In the genomic region with DNA sequence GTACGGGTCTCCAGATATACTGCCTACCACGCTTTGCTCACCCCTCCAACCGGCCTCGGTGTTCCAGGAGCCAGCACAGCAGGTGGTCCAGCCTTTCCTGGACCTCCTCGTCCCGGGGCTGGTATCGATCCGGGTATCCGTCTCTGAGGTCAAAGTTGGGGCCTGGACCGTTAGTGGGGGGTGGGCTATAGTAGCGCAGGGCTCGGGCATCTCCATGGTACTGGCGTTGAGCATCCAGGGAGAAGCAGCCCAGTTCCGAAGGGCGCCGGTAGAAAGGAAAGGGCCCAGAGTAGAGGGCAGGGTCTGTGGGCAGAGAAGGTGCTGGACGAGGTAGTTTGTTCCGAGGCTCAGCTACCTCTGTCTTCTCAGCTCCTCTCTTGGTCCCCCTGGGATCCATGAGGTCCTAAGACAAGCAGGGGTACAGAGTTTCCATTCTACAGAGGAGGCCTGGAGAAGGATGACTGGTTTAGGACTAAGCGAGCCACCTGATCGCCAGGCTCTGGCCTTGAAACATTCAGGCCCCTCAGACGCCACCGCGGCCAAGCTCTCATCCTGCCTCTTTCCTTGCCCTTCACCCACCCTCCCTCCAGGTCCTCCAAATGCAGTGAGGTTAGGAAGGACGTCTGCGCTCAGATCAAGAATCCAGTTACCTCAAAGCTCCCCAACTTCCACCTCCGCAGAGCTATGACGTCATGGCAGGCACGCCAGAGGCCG, we compare ENCODE assay signal across 8 cellular contexts. TPM values are rescaled to one million over a fixed set of nuclear protein-coding genes. Genes with fewer than 3 reads are reported as not detected.
A peak's percentile ranks its signal among the peaks of the same experiment; 100 is the strongest.
DNase-seq lines count a peak whose midpoint lies in the region; ATAC-seq and TF ChIP-seq lines count a peak whose summit lies in the region.

No MANE protein-coding gene starts in this region.

- H3K4me2 ChIP-seq in IMR-90 (ENCODE audit: low read depth, low read length): peak overlapping the region; percentile 61

- ATAC-seq in IMR-90 (ENCODE audit: low read depth): no peak; the same call in none of the 2 replicates

- peak overlapping the region; percentile 79 for H2BK120ac ChIP-seq in IMR-90 (ENCODE audit: low read depth, low read length)

- H3K9me3 ChIP-seq in IMR-90 (ENCODE audit: control insufficient read depth, insufficient read depth, low read length) (no peaks in the 10 kb centered on the region), mesodermal cell (ENCODE audit: control insufficient read depth, low read length) (peaks cover 5% of the 10 kb centered on the region), vagina (no peaks in the 10 kb centered on the region)

- CTCF ChIA-PET in BJ (lab: Yijun Ruan, JAX): interaction anchor here (0.5 to 1.5 kb wide), 2 partner anchors 12 to 74 kb away, joined by 3 to 6 read pairs; a partner anchor contains a TSS
- CTCF ChIA-PET in IMR-90 (lab: Yijun Ruan, JAX): no interaction called here

- peak overlapping the region; percentile 97 for H4K91ac ChIP-seq in IMR-90 (ENCODE audit: insufficient read depth, low read depth, low read length)

- peak overlapping the region; percentile 13; the same call in 2 of the 3 replicates for H2BK15ac ChIP-seq in IMR-90 (ENCODE audit: low read depth, low read length)

- DNase-seq in BJ (ENCODE audit: low read depth) (no peak), IMR-90 (no peak), cardiac fibroblast (ENCODE audit: low read depth in 2 of 2) (no peak), vagina (ENCODE audit: extremely low spot score in 2 of 2) (no peak), DMS153 treated with DMSO at 0.1 percent for 48 hours (lab: John Stamatoyannopoulos, UW; ENCODE audit: unreplicated experiment) (no peak), DMS79 (lab: John Stamatoyannopoulos, UW) (no peak)
- DNase-seq in stimulated activated CD4-positive, alpha-beta T cell treated with anti-CD3 and anti-CD28 coated beads, Interleukin-1b, Interleukin-23, amount 100 ng/mL, for 48 hours: no peak

- H3K36me3 ChIP-seq in BJ (ENCODE audit: control insufficient read depth, insufficient read depth, low read length) (peaks cover 27% of the 10 kb centered on the region), IMR-90 (ENCODE audit: control insufficient read depth, insufficient read depth, low read length) (peaks cover 39% of the 10 kb centered on the region), mesodermal cell (ENCODE audit: control insufficient read depth, insufficient read depth, low read length) (peaks cover 59% of the 10 kb centered on the region), vagina (peaks cover 0 to 36% of the 10 kb centered on the region in 2 donors)

- peak overlapping the region; percentile 98 for H2AFZ ChIP-seq in IMR-90 (replicated peaks; ENCODE audit: low read length, poor library complexity)

- intact Hi-C loops in IMR-90 (cut with micrococcal nuclease): no loop called here
- intact Hi-C loops in vagina (cut with DNase I): loop anchor here (10.0 kb wide), 1 partner anchor 1003 kb away; no protein-coding TSS in a partner anchor

- BruUV-seq in IMR-90 (replicated peaks; lab: Mats Ljungman, UMichigan): TSS peak; percentile 76

- dilution Hi-C loops in IMR-90 (cut with HindIII; ENCODE audit: low sequenced_read_pairs, unreplicated experiment): no loop called here

- H3K27me3 ChIP-seq in BJ (ENCODE audit: control insufficient read depth, insufficient read depth, low read length) (no peaks in the 10 kb centered on the region), IMR-90 (ENCODE audit: control insufficient read depth, insufficient read depth, low read length) (no peaks in the 10 kb centered on the region), vagina (no peaks in the 10 kb centered on the region)

- peak overlapping the region; percentile 77 for H2BK5ac ChIP-seq in IMR-90 (ENCODE audit: low read depth, low read length, poor library complexity, severe bottlenecking)

- H2BK20ac ChIP-seq in IMR-90 (ENCODE audit: low read depth, low read length): peak overlapping the region; percentile 3; the same call in 1 of the 2 replicates

- peak overlapping the region; percentile 74 for H3K14ac ChIP-seq in IMR-90 (replicated peaks; ENCODE audit: low read depth, low read length)

- H3K27ac ChIP-seq in IMR-90 (ENCODE audit: insufficient read depth, low read length): peak overlapping the region; percentile 93
- peak overlapping the region; percentile 98 for H3K27ac ChIP-seq in mesodermal cell (ENCODE audit: low read depth, low read length, severe bottlenecking)
- H3K27ac ChIP-seq in vagina: peak overlapping the region; percentile 95

- peak overlapping the region; percentile 85 for H2AK9ac ChIP-seq in IMR-90 (replicated peaks; ENCODE audit: low read depth, low read length, poor library complexity)

- H3K9me1 ChIP-seq in IMR-90 (ENCODE audit: insufficient read depth, low read length): peaks cover 6% of the 10 kb centered on the region; the same call in 1 of the 2 replicates

- peak overlapping the region; percentile 80 for H3K23ac ChIP-seq in IMR-90 (ENCODE audit: low read depth, low read length)

- H3K4ac ChIP-seq in IMR-90 (ENCODE audit: low read depth, low read length): peak overlapping the region; percentile 93

- no peaks in the 10 kb centered on the region for H4K20me1 ChIP-seq in IMR-90 (ENCODE audit: insufficient read depth, low read length)

- TF ChIP-seq RAD21 in IMR-90 (IDR thresholded peaks at IDR 0.05; ENCODE audit: low read length): no peak

- H3K4me1 ChIP-seq in IMR-90 (ENCODE audit: control insufficient read depth, insufficient read depth, low read length): peaks cover 11% of the 10 kb centered on the region
- H3K4me1 ChIP-seq in mesodermal cell (ENCODE audit: control insufficient read depth, insufficient read depth, low read length, poor library complexity, severe bottlenecking): peaks cover 15% of the 10 kb centered on the region
- H3K4me1 ChIP-seq in vagina: peaks cover 42% of the 10 kb centered on the region

- H2AK5ac ChIP-seq in IMR-90 (ENCODE audit: low read depth, low read length): peak overlapping the region; percentile 66

- peak overlapping the region; percentile 67 for H4K5ac ChIP-seq in IMR-90 (ENCODE audit: low read depth, low read length)

- in situ Hi-C loops in IMR-90 (cut with MboI; ENCODE audit: low sequenced_read_pairs): loop anchor here (10.0 kb wide), 2 partner anchors 143 to 203 kb away; a partner anchor contains a TSS

- peak overlapping the region; percentile 83 for H3K56ac ChIP-seq in IMR-90 (ENCODE audit: extremely low read depth, insufficient read depth, low read length)

- H3K18ac ChIP-seq in IMR-90 (ENCODE audit: low read depth, low read length): peak overlapping the region; percentile 4

- peak overlapping the region; percentile 90 for H3K9ac ChIP-seq in IMR-90 (ENCODE audit: low read depth, low read length)

- TF ChIP-seq POLR2A in IMR-90 (IDR thresholded peaks at IDR 0.05; ENCODE audit: low read depth, low read length) (peak; percentile 59; the same call in 1 of the 2 replicates), vagina (IDR thresholded peaks at IDR 0.05) (no peak)

- WGBS in IMR-90 (ENCODE audit: extremely low coverage in 2 of 2, insufficient read length in 1 of 2), 2 experiments: 54% methylated on average over 12 of the region's 29 CpGs; no CpG with 5 or more reads in 1 of the 2 experiments
- 54 to 67% methylated on average over 16 to 26 of the region's 29 CpGs for WGBS in mesodermal cell (ENCODE audit: insufficient coverage in 2 of 2), 2 experiments

- TF ChIP-seq CTCF in BJ (IDR thresholded peaks at IDR 0.05; ENCODE audit: insufficient read depth, low read depth, low read length): no peak
- no peak for TF ChIP-seq CTCF in IMR-90 (conservative IDR thresholded peaks at IDR 0.05; ENCODE audit: low read depth, low read length)
- TF ChIP-seq CTCF in cardiac fibroblast (IDR thresholded peaks at IDR 0.05; ENCODE audit: low read depth, low read length): no peak
- no peak for TF ChIP-seq CTCF in vagina (IDR thresholded peaks at IDR 0.05)

- H3K4me3 ChIP-seq in BJ (ENCODE audit: low read depth, low read length) (peak overlapping the region; percentile 84), IMR-90 (ENCODE audit: insufficient read depth, low read depth, low read length) (peak overlapping the region; percentile 60), cardiac fibroblast (replicated peaks in 1 of 2; ENCODE audit: low read depth in 2 of 2, low read length in 2 of 2) (peak overlapping the region; percentile 81 to 87), mesodermal cell (ENCODE audit: extremely low read depth, insufficient read depth, low read length, poor library complexity, severe bottlenecking) (peak overlapping the region; percentile 83), vagina (peak overlapping the region; percentile 74 to 76)

- peak overlapping the region; percentile 98 to 99 for H4K8ac ChIP-seq in IMR-90 (ENCODE audit: low read depth in 2 of 2, low read length in 2 of 2)

- H3K79me1 ChIP-seq in IMR-90 (ENCODE audit: low read depth in 1 of 2, low read length in 2 of 2): peaks cover 19 to 52% of the 10 kb centered on the region in 2 experiments

- POLR2A ChIA-PET in BJ (lab: Charles Lee): no interaction called here
- POLR2A ChIA-PET in IMR-90 (lab: Charles Lee; ENCODE audit: unreplicated experiment): interaction anchor here (0.7 to 1.8 kb wide), 3 partner anchors 12 to 70 kb away, joined by 3 to 10 read pairs (median 3); a partner anchor contains a TSS

RNA-seq across cellular contexts. Expression of a gene that starts 0.5 kb away (rescaled TPM):
- polyA plus RNA-seq in BJ (2011; rRNA removed) (18.2 and 28.1 TPM in 2 replicates), IMR-90 (2012; rRNA removed) (21.4 and 22.1 TPM in 2 replicates)
- 24.4 and 33.3 TPM in 2 replicates for polyA minus RNA-seq in BJ (2011; rRNA and poly(A)+ RNA removed)
- total RNA-seq in IMR-90 (2012; rRNA removed) (7.8 and 9.3 TPM in 2 replicates), vagina (15.5 TPM)
- 15.9 and 19.3 TPM in 2 replicates for polyA plus RNA-seq in IMR-90 (2012; cell fraction: cytosol; rRNA removed)
- 107 and 151 TPM in 2 replicates for polyA plus RNA-seq in IMR-90 (2012; cell fraction: nucleus; rRNA removed; ENCODE audit: low replicate concordance)
- polyA plus RNA-seq in mesodermal cell (2013, experiment 1 of 2): 13.1 TPM
- polyA plus RNA-seq in mesodermal cell (2013, experiment 2 of 2): 15.3 TPM

RNA-seq across cellular contexts. Expression of a gene that starts 10.4 kb away (rescaled TPM):
- polyA plus RNA-seq in BJ (2011; rRNA removed) (5.9 and 9.7 TPM in 2 replicates), IMR-90 (2012; rRNA removed) (3.6 and 3.8 TPM in 2 replicates)
- 5.7 and 7.5 TPM in 2 replicates for polyA minus RNA-seq in BJ (2011; rRNA and poly(A)+ RNA removed)
- total RNA-seq in IMR-90 (2012; rRNA removed) (0.83 and 0.90 TPM in 2 replicates), vagina (31.4 TPM)
- 2.2 and 4.6 TPM in 2 replicates for polyA plus RNA-seq in IMR-90 (2012; cell fraction: cytosol; rRNA removed)
- 29.7 and 54.7 TPM in 2 replicates for polyA plus RNA-seq in IMR-90 (2012; cell fraction: nucleus; rRNA removed; ENCODE audit: low replicate concordance)
- polyA plus RNA-seq in mesodermal cell (2013, experiment 1 of 2): 7.5 TPM
- 4.0 TPM for polyA plus RNA-seq in mesodermal cell (2013, experiment 2 of 2)

RNA-seq across cellular contexts. Expression of a gene that starts 12.5 kb away (rescaled TPM):
- polyA plus RNA-seq in BJ (2011; rRNA removed) (17.7 and 37.3 TPM in 2 replicates), IMR-90 (2012; rRNA removed) (46.0 and 46.3 TPM in 2 replicates)
- 32.6 and 43.8 TPM in 2 replicates for polyA minus RNA-seq in BJ (2011; rRNA and poly(A)+ RNA removed)
- total RNA-seq in IMR-90 (2012; rRNA removed) (30.6 and 34.7 TPM in 2 replicates), vagina (35.4 TPM)
- polyA plus RNA-seq in IMR-90 (2012; cell fraction: cytosol; rRNA removed): 39.5 and 40.5 TPM in 2 replicates
- polyA plus RNA-seq in IMR-90 (2012; cell fraction: nucleus; rRNA removed; ENCODE audit: low replicate concordance): 273 and 417 TPM in 2 replicates
- 45.1 TPM for polyA plus RNA-seq in mesodermal cell (2013, experiment 1 of 2)
- 36.4 TPM for polyA plus RNA-seq in mesodermal cell (2013, experiment 2 of 2)

RNA-seq across cellular contexts. Expression of a gene that starts 12.7 kb away (rescaled TPM):
- polyA plus RNA-seq in BJ (2011; rRNA removed): 69.6 and 70.5 TPM in 2 replicates
- polyA minus RNA-seq in BJ (2011; rRNA and poly(A)+ RNA removed): 27.7 and 30.9 TPM in 2 replicates
- total RNA-seq in IMR-90 (2012; rRNA removed): 76.0 and 90.8 TPM in 2 replicates
- polyA plus RNA-seq in IMR-90 (2012; rRNA removed): 63.6 and 65.4 TPM in 2 replicates
- 48.3 and 75.0 TPM in 2 replicates for polyA plus RNA-seq in IMR-90 (2012; cell fraction: cytosol; rRNA removed)
- polyA plus RNA-seq in IMR-90 (2012; cell fraction: nucleus; rRNA removed; ENCODE audit: low replicate concordance): 32.9 and 59.1 TPM in 2 replicates
- polyA plus RNA-seq in mesodermal cell (2013, experiment 1 of 2): 105 TPM
- polyA plus RNA-seq in mesodermal cell (2013, experiment 2 of 2): 90.5 TPM
- total RNA-seq in vagina: 100 TPM

RNA-seq across cellular contexts. Expression of a gene that starts 25.5 kb away (rescaled TPM):
- 6.7 and 7.6 TPM in 2 replicates for polyA plus RNA-seq in BJ (2011; rRNA removed)
- 3.0 and 3.8 TPM in 2 replicates for polyA minus RNA-seq in BJ (2011; rRNA and poly(A)+ RNA removed)
- total RNA-seq in IMR-90 (2012; rRNA removed): 1.4 and 1.8 TPM in 2 replicates
- 5.8 and 6.1 TPM in 2 replicates for polyA plus RNA-seq in IMR-90 (2012; rRNA removed)
- polyA plus RNA-seq in IMR-90 (2012; cell fraction: cytosol; rRNA removed): 4.1 and 5.2 TPM in 2 replicates
- polyA plus RNA-seq in IMR-90 (2012; cell fraction: nucleus; rRNA removed; ENCODE audit: low replicate concordance): 15.4 and 32.5 TPM in 2 replicates
- not detected for polyA plus RNA-seq in mesodermal cell (2013, experiment 1 of 2)
- polyA plus RNA-seq in mesodermal cell (2013, experiment 2 of 2): not detected
- total RNA-seq in vagina: 9.6 TPM

Comparison
In these comparisons a context has a peak if more than half of its experiments do, and no peak if none do; other contexts are left out.
1. RNA of a gene that starts 10.4 kb away (total RNA-seq): 31.4 TPM in vagina (single experiment); 0.83 to 0.90 TPM in IMR-90; every median in the first group is over 10 times any median in the second.
2. Peak in every context shown above with its lines, with median percentiles within 50 percentile points of each other: H3K4me3 ChIP-seq and H3K27ac ChIP-seq.